2 cellular contexts compared by ENCODE assay signal in genomic region chr1:161266096-161266679, GRCh38.
TF ChIP-seq lines count a peak whose summit lies in the region.

No MANE protein-coding gene starts in this region.

TF ChIP-seq in A549, 52 proteins besides CTCF, POLR2A, EP300 and RAD21 (continued from another document):
- no peak for TF ChIP-seq ELK1 (IDR thresholded peaks at IDR 0.05; ENCODE audit: low read depth, low read length)
- TF ChIP-seq ZC3H11A (IDR thresholded peaks at IDR 0.05) = no peak
- TF ChIP-seq ZSCAN20 (CRISPR knock-in tag; IDR thresholded peaks at IDR 0.05) = no peak

TF ChIP-seq in GM23338, 12 proteins besides CTCF, POLR2A, EP300 and RAD21 (continued from another document):
- TF ChIP-seq ZNF331 (CRISPR knock-in tag; IDR thresholded peaks at IDR 0.05; ENCODE audit: low read depth) (no peak), NANOG (IDR thresholded peaks at IDR 0.05; ENCODE audit: borderline replicate concordance) (no peak), POLR2AphosphoS5 (IDR thresholded peaks at IDR 0.05; ENCODE audit: low read depth) (no peak), STAT1 (IDR thresholded peaks at IDR 0.05; ENCODE audit: unreplicated experiment) (no peak), CREB1 (CRISPR knock-in tag; IDR thresholded peaks at IDR 0.05; ENCODE audit: low read depth) (no peak), REST (IDR thresholded peaks at IDR 0.05; ENCODE audit: unreplicated experiment) (no peak), ETS1 (IDR thresholded peaks at IDR 0.05) (no peak), ZNF462 (CRISPR knock-in tag; IDR thresholded peaks at IDR 0.05) (no peak), ZNF114 (CRISPR knock-in tag; IDR thresholded peaks at IDR 0.05) (no peak)
